Comparison of ENCODE assay signal across 3 cellular contexts in the genomic region with DNA sequence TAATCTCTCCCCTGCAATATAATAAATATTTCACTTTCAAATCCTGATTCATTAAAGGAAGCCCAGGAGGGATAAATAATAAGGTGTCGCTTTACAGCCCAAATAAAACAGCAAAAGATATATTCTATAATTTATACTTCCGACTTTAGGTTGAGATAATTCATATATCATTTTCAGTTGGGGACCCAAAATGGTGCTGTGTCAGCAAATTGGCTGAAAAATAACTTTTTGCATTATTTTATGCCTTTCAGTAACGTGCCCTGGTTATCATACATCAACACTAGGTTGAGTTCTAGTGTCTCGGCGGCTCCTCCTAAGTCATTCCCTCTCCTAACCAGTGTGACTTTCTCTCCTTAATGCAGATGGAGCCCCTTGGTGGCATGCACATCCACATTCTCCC.
TF ChIP-seq lines count a peak whose summit lies in the region.

No MANE protein-coding gene starts in this region.

TF ChIP-seq in A549, 52 proteins besides CTCF, POLR2A, EP300 and RAD21:
- TF ChIP-seq HEYL (CRISPR knock-in tag; IDR thresholded peaks at IDR 0.05) (no peak), MAFK (IDR thresholded peaks at IDR 0.05; ENCODE audit: partially characterized antibody) (peak; percentile 86)

TF ChIP-seq in IMR-90, 13 proteins besides CTCF, POLR2A, EP300 and RAD21:
- no peak for TF ChIP-seq RFX5 (IDR thresholded peaks at IDR 0.05; ENCODE audit: low read depth, low read length)
- TF ChIP-seq SMC3 (IDR thresholded peaks at IDR 0.05; ENCODE audit: low read depth, low read length) = no peak
- no peak for TF ChIP-seq RCOR1 (IDR thresholded peaks at IDR 0.05; ENCODE audit: insufficient replicate concordance, low read length)
- no peak for TF ChIP-seq MAZ (IDR thresholded peaks at IDR 0.05; ENCODE audit: borderline replicate concordance, low read depth, low read length)
- peak; percentile 95 for TF ChIP-seq MAFK (IDR thresholded peaks at IDR 0.05; ENCODE audit: low read depth, low read length)
TF ChIP-seq in IMR-90: peak in this region for 1.

TF ChIP-seq in H1, 55 proteins besides CTCF, POLR2A, EP300 and RAD21:
- TF ChIP-seq MAFK (IDR thresholded peaks at IDR 0.05; ENCODE audit: low read depth, low read length) = peak; percentile 66; the same call in 1 of the 2 replicates
- no peak for TF ChIP-seq SP4 (IDR thresholded peaks at IDR 0.05; ENCODE audit: low read length)
